14 cellular contexts compared by ENCODE assay signal in the genomic region with DNA sequence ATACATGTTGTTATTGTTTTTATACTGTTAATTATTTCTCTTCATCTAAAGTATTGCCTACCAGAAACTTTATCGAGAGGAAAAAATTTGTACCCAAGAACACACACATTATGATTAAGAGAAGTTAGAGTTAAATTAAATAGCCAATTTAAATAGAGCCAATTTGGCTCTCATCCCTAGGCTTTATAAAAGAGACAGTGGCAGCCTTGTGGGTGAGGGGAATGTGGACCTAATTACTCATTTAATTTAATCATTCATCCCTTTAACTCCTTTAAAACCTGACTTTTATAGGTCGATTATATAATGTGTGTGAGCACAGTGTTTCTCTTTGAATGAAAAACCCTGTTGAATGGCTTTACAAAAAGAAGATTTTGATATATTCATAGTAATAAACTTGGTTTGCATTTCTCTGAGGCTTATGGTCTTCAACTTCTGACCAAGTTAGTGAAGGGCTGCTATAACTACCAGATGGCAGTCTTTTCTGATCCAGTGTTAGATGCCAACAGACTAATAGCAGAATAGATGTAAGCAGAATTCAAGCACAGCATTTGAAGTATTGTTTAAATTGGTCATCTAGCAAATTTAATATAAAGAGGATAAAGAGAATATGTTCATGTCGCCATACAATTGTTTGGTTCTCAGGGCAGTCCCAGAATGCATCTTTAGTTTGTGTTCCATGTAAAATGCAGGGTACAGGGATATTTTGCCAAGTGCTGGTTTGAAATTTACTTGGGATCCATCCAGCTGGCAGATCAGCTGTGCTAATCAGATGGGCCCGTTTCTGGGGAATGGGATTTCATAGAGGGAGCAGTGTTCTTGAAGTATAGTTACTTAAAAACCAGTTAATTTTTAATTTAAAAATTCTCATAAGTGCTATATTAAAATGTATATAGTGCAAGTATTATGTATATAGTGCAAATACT. TPM values are rescaled to one million over a fixed set of nuclear protein-coding genes. Genes with fewer than 3 reads are reported as not detected.
A peak's percentile ranks its signal among the peaks of the same experiment; 100 is the strongest.
DNase-seq lines count a peak whose midpoint lies in the region; ATAC-seq and TF ChIP-seq lines count a peak whose summit lies in the region.
"Had no signal": no experiment of that assay in that cellular context is flagged by ENCODE, and none has a peak within 500 bp of the region (broad histone marks: within the 10 kb centered on the region; RNA-seq: fewer than 3 reads in every experiment).

No MANE protein-coding gene starts in this region.

- no peak overlapping the region for H3K4me3 ChIP-seq in BE2C (ENCODE audit: low read depth, low read length)
- peak overlapping the region in 1 of 2 donors; percentile 16 for H3K4me3 ChIP-seq in vagina
- no peak overlapping the region for H3K4me3 ChIP-seq in left lung
- H3K4me3 ChIP-seq: colonic mucosa, Peyer's patch, uterus had no signal

- peak; percentile 8 for DNase-seq in BE2C
- peak; percentile 1 for DNase-seq in NCI-H69 (lab: John Stamatoyannopoulos, UW)
- DNase-seq in fibroblast of peridontal ligament (ENCODE audit: extremely low read depth) = peak; percentile 36
- peak; percentile 25 for DNase-seq in myocyte (ENCODE audit: low read depth)
- no peak for DNase-seq in vagina (ENCODE audit: extremely low spot score in 2 of 2)
- no peak for DNase-seq in left lung
- DNase-seq in H4 (ENCODE audit: low spot score) = no peak
- DNase-seq: activated CD4-positive, alpha-beta T cell treated with anti-CD3 and anti-CD28 coated beads, Interleukin-2, amount 50 U/mL, for 1 hour; colonic mucosa; H7; Peyer's patch; stimulated activated CD4-positive, alpha-beta T cell treated with anti-CD3 and anti-CD28 coated beads, Interleukin-12 subunit alpha, Interleukin-12 subunit beta, amount 100 ng/mL, for 4 hours; uterus had no signal

- H3K4me1 ChIP-seq in BE2C (peaks cover 14% of the 10 kb centered on the region), vagina (peaks cover 41% of the 10 kb centered on the region), left lung (peaks cover 11 to 39% of the 10 kb centered on the region in 2 donors)
- H3K4me1 ChIP-seq: colonic mucosa had no signal

- intact Hi-C loops in vagina (cut with DNase I) (no loop called here), left lung (cut with DNase I) (no loop called here)

- H3K27me3 ChIP-seq in BE2C (no peaks in the 10 kb centered on the region), vagina (no peaks in the 10 kb centered on the region), left lung (no peaks in the 10 kb centered on the region)
- H3K27me3 ChIP-seq: colonic mucosa, Peyer's patch, uterus had no signal

- no peaks in the 10 kb centered on the region; the same call in 1 of the 2 replicates for H3K36me3 ChIP-seq in BE2C
- H3K36me3 ChIP-seq in vagina = no peaks in the 10 kb centered on the region
- H3K36me3 ChIP-seq in left lung = no peaks in the 10 kb centered on the region
- H3K36me3 ChIP-seq: colonic mucosa, Peyer's patch, uterus had no signal

- TF ChIP-seq POLR2A in vagina (IDR thresholded peaks at IDR 0.05) = no peak

- no peaks in the 10 kb centered on the region for H3K9me3 ChIP-seq in BE2C
- H3K9me3 ChIP-seq in vagina = no peaks in the 10 kb centered on the region
- no peaks in the 10 kb centered on the region for H3K9me3 ChIP-seq in left lung
- H3K9me3 ChIP-seq: colonic mucosa, Peyer's patch, uterus had no signal

- ATAC-seq in left lung (no peak), HG03097 (IDR thresholded peaks at IDR 0.05; ENCODE audit: low FRiP score, unreplicated experiment) (no peak)

- TF ChIP-seq CTCF in BE2C (IDR thresholded peaks at IDR 0.05; ENCODE audit: low read depth, low read length) = no peak
- no peak for TF ChIP-seq CTCF in vagina (IDR thresholded peaks at IDR 0.05)
- TF ChIP-seq CTCF in left lung (IDR thresholded peaks at IDR 0.05) = no peak

- H3K27ac ChIP-seq in vagina (no peak overlapping the region), left lung (no peak overlapping the region)
- H3K27ac ChIP-seq: colonic mucosa had no signal

RNA-seq across cellular contexts. Expression of a gene that starts 25.3 kb away (rescaled TPM):
- 26.0 TPM for polyA plus RNA-seq in BE2C (2012; ENCODE audit: insufficient read depth, insufficient read length, low read depth)
- total RNA-seq in myocyte (95.9 and 799 TPM in 2 replicates), vagina (114 TPM), left lung (10 to 100 TPM; 62.0 to 77.6 TPM)
- 53.9 TPM for polyA plus RNA-seq in myocyte (2012)
- total RNA-seq in H4 (2014; rRNA removed; shearing (Covaris generic)) = 457 and 546 TPM in 2 replicates

Comparison
In these comparisons a context has a peak if more than half of its experiments do, and no peak if none do; other contexts are left out.
1. DNase-seq: peak in BE2C (single experiment), NCI-H69 (single experiment), fibroblast of peridontal ligament (single experiment) and myocyte (single experiment); none in vagina (0 of 2), left lung (0 of 2) and H4 (single experiment).